ENCODE assay signal across 16 cellular contexts in the genomic region with DNA sequence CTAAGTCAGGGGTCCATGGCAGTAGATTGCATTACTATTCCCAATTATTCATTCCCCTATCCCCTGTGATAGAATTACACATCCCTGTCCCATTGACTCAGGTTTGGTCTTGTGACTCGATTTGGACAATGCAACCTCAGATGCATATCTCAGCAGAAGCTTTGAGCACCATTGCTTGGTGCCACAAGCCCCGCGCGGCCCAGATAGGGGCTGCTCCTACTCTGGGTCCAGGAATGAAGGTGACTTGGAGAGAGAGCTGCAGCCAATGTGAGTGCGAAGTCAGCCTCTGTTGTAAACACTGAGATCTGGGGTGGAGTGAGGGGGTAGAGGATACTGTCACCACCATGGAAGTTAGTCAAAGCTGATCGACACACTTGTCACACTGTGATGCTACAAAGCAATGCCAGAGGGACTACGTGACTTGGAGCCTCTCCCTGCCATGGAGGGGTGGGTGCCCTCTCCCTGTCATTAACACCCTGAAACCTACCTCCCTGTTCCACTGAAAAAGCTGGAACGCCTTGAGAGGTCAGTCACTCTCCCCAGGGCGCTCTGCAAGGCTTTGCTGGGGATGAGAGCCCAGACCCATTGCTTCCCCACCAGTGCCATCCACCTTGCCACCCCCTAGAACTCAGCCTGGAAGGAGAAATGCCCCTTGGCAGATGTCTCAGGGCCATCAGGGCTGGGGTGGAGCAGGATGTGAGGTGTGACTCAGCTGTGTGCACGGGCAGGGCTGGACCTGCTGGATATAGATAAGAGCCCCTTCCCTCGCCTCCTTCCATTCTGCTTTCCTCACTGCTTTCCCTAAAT. TPM values are rescaled to one million over a fixed set of nuclear protein-coding genes. Genes with fewer than 3 reads are reported as not detected.
A peak's percentile ranks its signal among the peaks of the same experiment; 100 is the strongest.
DNase-seq lines count a peak whose midpoint lies in the region; ATAC-seq, FAIRE-seq and TF ChIP-seq lines count a peak whose summit lies in the region.
"Had no signal": no experiment of that assay in that cellular context is flagged by ENCODE, and none has a peak within 500 bp of the region (broad histone marks: within the 10 kb centered on the region; RNA-seq: fewer than 3 reads in every experiment).

No MANE protein-coding gene starts in this region.

- no peaks in the 10 kb centered on the region for H3K9me3 ChIP-seq in prostate gland

- intact Hi-C loops in left ventricle myocardium superior (cut with micrococcal nuclease) (no loop called here), prostate gland (cut with DNase I) (no loop called here)

- H3K4me3 ChIP-seq in prostate gland: no peak overlapping the region

- no peak for TF ChIP-seq POLR2A in prostate gland (IDR thresholded peaks at IDR 0.05)

- H3K36me3 ChIP-seq in prostate gland: no peaks in the 10 kb centered on the region

- FAIRE-seq in HTR-8/SVneo (lab: Jason Lieb, UNC): peak; percentile 81

- TF ChIP-seq CTCF in prostate gland (IDR thresholded peaks at IDR 0.05): no peak

- ATAC-seq in left ventricle myocardium superior: no peak
- ATAC-seq in GM21423 (IDR thresholded peaks at IDR 0.05; ENCODE audit: unreplicated experiment): no peak
- no peak for ATAC-seq in HG03354 (IDR thresholded peaks at IDR 0.05; ENCODE audit: poor library complexity, severe bottlenecking, unreplicated experiment)

- H3K27me3 ChIP-seq in prostate gland (replicated peaks; ENCODE audit: insufficient read depth): no peaks in the 10 kb centered on the region

- DNase-seq in 8988T (peak; percentile 50), HTR-8/SVneo (ENCODE audit: insufficient read length, low spot score) (peak; percentile 79), T1000 (lab: John Stamatoyannopoulos, UW) (peak; percentile 24), glomerular visceral epithelial cell (ENCODE audit: extremely low spot score) (peak; percentile 46), left ventricle myocardium superior (no peak), prostate gland (ENCODE audit: low spot score) (no peak)
- DNase-seq: activated CD4-positive, alpha-beta T cell treated with anti-CD3 and anti-CD28 coated beads, Interleukin-2, amount 10 ng/mL, durations not matched to agents 7 days and 5 days; activated T-cell treated with anti-CD3 and anti-CD28 coated beads, Interleukin-2, amount 50 U/mL, for 24 hours; amygdala; COR-L47; H7; NCI-H2029; substantia nigra had no signal

- no peak overlapping the region for H3K27ac ChIP-seq in prostate gland
- H3K27ac ChIP-seq: parathyroid adenoma had no signal

- H3K4me1 ChIP-seq in prostate gland (replicated peaks): no peaks in the 10 kb centered on the region
- H3K4me1 ChIP-seq: parathyroid adenoma had no signal

- 80% methylated on average over 11 of the region's 11 CpGs for WGBS in prostate gland

RNA-seq across cellular contexts. Expression of a gene that starts 6.6 kb away (rescaled TPM):
- total RNA-seq in left ventricle myocardium superior: not detected
- total RNA-seq in prostate gland: 10 to 100 TPM in 1 of 2 donors, 1 to 10 TPM in 1; 8.1 to 21.1 TPM
- total RNA-seq: H7 had no signal

RNA-seq across cellular contexts. Expression of a gene that starts 58.4 kb away (rescaled TPM):
- total RNA-seq in left ventricle myocardium superior (104 TPM), prostate gland (10 to 100 TPM; 53.1 to 63.6 TPM)

RNA-seq across cellular contexts. Expression of a gene that starts 59.0 kb away (rescaled TPM):
- total RNA-seq in left ventricle myocardium superior (155 TPM), prostate gland (100 to 1,000 TPM in 1 of 2 donors, 10 to 100 TPM in 1; 94.3 to 101 TPM)

Comparison
In these comparisons a context has a peak if more than half of its experiments do, and no peak if none do; other contexts are left out.
1. DNase-seq: peak in 8988T (single experiment), HTR-8/SVneo (single experiment), T1000 (single experiment) and glomerular visceral epithelial cell (single experiment); none in left ventricle myocardium superior (single experiment) and prostate gland (single experiment).